In genomic region chr13:70792121-70792520, GRCh38 we compare ENCODE assay signal across 27 cellular contexts.
DNase-seq lines count a peak whose midpoint lies in the region; FAIRE-seq and TF ChIP-seq lines count a peak whose summit lies in the region.
"Had no signal": no experiment of that assay in that cellular context is flagged by ENCODE, and none has a peak within 500 bp of the region (broad histone marks: within the 10 kb centered on the region; RNA-seq: fewer than 3 reads in every experiment).

No MANE protein-coding gene starts in this region.

- H3K18ac ChIP-seq in H1 (ENCODE audit: extremely low read depth, low read length), result no peak overlapping the region

- no peaks in the 10 kb centered on the region for H3K79me1 ChIP-seq in H1 (ENCODE audit: low read depth, low read length)

- H3K27ac ChIP-seq in A673 (ENCODE audit: low read depth, low read length, poor library complexity, severe bottlenecking) (no peak overlapping the region), OCI-LY3 (ENCODE audit: low read length) (no peak overlapping the region), H1 (ENCODE audit: low read depth, low read length) (no peak overlapping the region), ovary (no peak overlapping the region)
- H3K27ac ChIP-seq: epithelial cell of prostate, KMS-11, pancreas, PC-9, tibial nerve had no signal

- no peak overlapping the region for H3K4ac ChIP-seq in H1 (replicated peaks; ENCODE audit: insufficient read length, low read depth, low read length)

- H4K5ac ChIP-seq in H1 (ENCODE audit: insufficient read length, low read depth, low read length), result no peak overlapping the region

- DNase-seq in A673 (ENCODE audit: low spot score) (no peak), GM06990 (ENCODE audit: extremely low read depth, insufficient read length) (no peak), H1 (ENCODE audit: low read depth in 1 of 2, low spot score in 2 of 2) (no peak), iPS-NIHi11 (ENCODE audit: low spot score) (no peak), ovary (no peak), RCC 7860 (ENCODE audit: low spot score) (no peak)
- DNase-seq: activated B cell treated with CpG ODN at 0.5 μM for 24 hours; activated CD4-positive, alpha-beta T cell treated with anti-CD3 and anti-CD28 coated beads, Interleukin-2, amount 50 U/mL, for 1 hour; activated effector memory CD4-positive, alpha-beta T cell treated with anti-CD3 and anti-CD28 coated beads, Interleukin-2, amount 50 U/mL, for 16 hours; activated T-cell treated with anti-CD3 and anti-CD28 coated beads, Interleukin-2, amount 50 U/mL, for 24 hours; C1 segment of cervical spinal cord; DMS79 treated with DMSO at 0.1 percent for 48 hours; GF-D8; GOT3; hypothalamus; left colon; MV-4-11; NCI-H1436 treated with DMSO at 0.1 percent for 48 hours; NCI-H2107; pancreas; PC-9; SHP77 treated with DMSO at 0.1 percent for 48 hours; SW 1271 had no signal

- TF ChIP-seq EP300 in H1 (IDR thresholded peaks at IDR 0.05; ENCODE audit: borderline replicate concordance in 1 of 2, low read depth in 2 of 2, low read length in 2 of 2) (no peak), ovary (IDR thresholded peaks at IDR 0.05) (no peak)

- no peak overlapping the region for H3K14ac ChIP-seq in H1 (ENCODE audit: insufficient read length)

- no TSS peak for BruUV-seq in A673 (replicated peaks; lab: Mats Ljungman, UMichigan)

- H3K36me3 ChIP-seq in A673 (ENCODE audit: insufficient read depth, low read length, poor library complexity, severe bottlenecking), result no peaks in the 10 kb centered on the region
- H3K36me3 ChIP-seq in GM06990 (ENCODE audit: control insufficient read depth, insufficient read depth, low read length), result no peaks in the 10 kb centered on the region
- no peaks in the 10 kb centered on the region for H3K36me3 ChIP-seq in OCI-LY3 (replicated peaks; ENCODE audit: low read depth, low read length)
- no peaks in the 10 kb centered on the region for H3K36me3 ChIP-seq in H1 (ENCODE audit: control insufficient read depth in 2 of 4, insufficient read depth in 4 of 4, low read length in 3 of 4)
- H3K36me3 ChIP-seq in ovary, result no peaks in the 10 kb centered on the region
- H3K36me3 ChIP-seq: pancreas, tibial nerve had no signal

- H4K91ac ChIP-seq in H1 (replicated peaks; ENCODE audit: insufficient read length, low read length), result no peak overlapping the region

- TF ChIP-seq CTCF in A673 (conservative IDR thresholded peaks at IDR 0.05; ENCODE audit: low read depth, low read length) (0 out of 2 replicates have a peak, but pooled peaks have one; percentile 19), GM06990 (IDR thresholded peaks at IDR 0.05; ENCODE audit: insufficient read depth, low read length, poor library complexity, severe bottlenecking) (peak; percentile 3), OCI-LY3 (IDR thresholded peaks at IDR 0.05; ENCODE audit: low read depth, low read length) (peak; percentile 48), H1 (IDR thresholded peaks at IDR 0.05; ENCODE audit: control extremely low read depth in 1 of 3, insufficient read depth in 1 of 3, low read depth in 1 of 3, low read length in 3 of 3) (peak in 1 of 3 experiments; percentile 32; a peak in 2 of 4 replicates), ovary (IDR thresholded peaks at IDR 0.05) (no peak)

- H4K8ac ChIP-seq in H1 (ENCODE audit: extremely low read depth, insufficient read depth, low read length), result no peak overlapping the region

- peak overlapping the region; percentile 42; the same call in 1 of the 2 replicates for H2AFZ ChIP-seq in OCI-LY3 (ENCODE audit: low read depth, low read length)
- H2AFZ ChIP-seq in H1 (ENCODE audit: low read length), result peak overlapping the region; percentile 42; the same call in 1 of the 2 replicates
- H2AFZ ChIP-seq: PC-9 had no signal

- H3K4me2 ChIP-seq in OCI-LY3 (ENCODE audit: low read length) (peak overlapping the region; percentile 4; the same call in 1 of the 2 replicates), H1 (ENCODE audit: insufficient read depth in 1 of 2, low read depth in 2 of 2, low read length in 2 of 2) (no peak overlapping the region)
- H3K4me2 ChIP-seq: KMS-11, PC-9 had no signal

- no peak for FAIRE-seq in H1 (lab: Jason Lieb, UNC)
- FAIRE-seq in RCC 7860 (lab: Jason Lieb, UNC), result no peak
- FAIRE-seq: pancreas had no signal

- H2BK20ac ChIP-seq in H1 (ENCODE audit: low read length), result no peak overlapping the region

- H3K9me3 ChIP-seq in A673 (ENCODE audit: low read depth, low read length, poor library complexity, severe bottlenecking), result no peaks in the 10 kb centered on the region
- no peaks in the 10 kb centered on the region for H3K9me3 ChIP-seq in OCI-LY3 (ENCODE audit: insufficient read depth, low read length)
- H3K9me3 ChIP-seq in H1 (ENCODE audit: insufficient read depth in 2 of 2, low read depth in 1 of 2, low read length in 1 of 2), result no peaks in the 10 kb centered on the region
- no peaks in the 10 kb centered on the region for H3K9me3 ChIP-seq in ovary
- H3K9me3 ChIP-seq: pancreas, tibial nerve had no signal

- WGBS in H1 (ENCODE audit: extremely low coverage in 1 of 2, insufficient coverage in 1 of 2, insufficient read length in 1 of 2, insufficient replicate concordance in 2 of 2, low coverage in 1 of 2, low lambda C conversion rate in 2 of 2, missing lambda C conversion rate in 1 of 2), 2 experiments, result 86% methylated on average over 2 of the region's 2 CpGs; no CpG with 5 or more reads in 1 of the 2 experiments
- 85 to 93% (median 91%) methylated on average over 2 of the region's 2 CpGs for WGBS in ovary, 3 donors

- H3K23ac ChIP-seq in H1 (ENCODE audit: insufficient read length), result no peak overlapping the region

- H3K79me2 ChIP-seq in OCI-LY3 (ENCODE audit: low read length) (no peaks in the 10 kb centered on the region), H1 (ENCODE audit: control insufficient read depth in 1 of 2, insufficient read depth in 2 of 2, low read length in 2 of 2) (no peaks in the 10 kb centered on the region)

- H2BK5ac ChIP-seq in H1 (ENCODE audit: low read depth, low read length), result no peak overlapping the region

- CTCF ChIA-PET in A673 (lab: Charles Lee) (no interaction called here), H1 (lab: Charles Lee; ENCODE audit: partially characterized antibody) (interaction anchor here (0.8 to 1.7 kb wide), 6 partner anchors 9 to 160 kb away, joined by 3 to 7 read pairs (median 4); no protein-coding TSS in a partner anchor)

- H3K9ac ChIP-seq in OCI-LY3 (ENCODE audit: low read length) (no peak overlapping the region), H1 (replicated peaks in 1 of 4; ENCODE audit: extremely low read depth in 1 of 4, low read depth in 3 of 4, low read length in 3 of 4) (no peak overlapping the region)
- H3K9ac ChIP-seq: KMS-11 had no signal

- POLR2A ChIA-PET in A673 (lab: Charles Lee; ENCODE audit: low non-redundant PET), result no interaction called here
- POLR2A ChIA-PET in H1 (lab: Charles Lee; ENCODE audit: partially characterized antibody), result no interaction called here

- peak; percentile 20 to 22; a peak in 3 of 4 replicates for TF ChIP-seq RAD21 in H1 (IDR thresholded peaks at IDR 0.05 in 1 of 2, conservative IDR thresholded peaks at IDR 0.05 in 1 of 2; ENCODE audit: low read depth in 2 of 2, low read length in 2 of 2)

- H3K27me3 ChIP-seq in A673 (replicated peaks; ENCODE audit: insufficient read depth, low read depth, low read length, poor library complexity) (peaks cover 1% of the 10 kb centered on the region), GM06990 (replicated peaks; ENCODE audit: control insufficient read depth, insufficient read depth, low read length) (no peaks in the 10 kb centered on the region), OCI-LY3 (ENCODE audit: low read depth, low read length) (no peaks in the 10 kb centered on the region), H1 (replicated peaks in 1 of 4; ENCODE audit: control insufficient read depth in 3 of 4, extremely low read depth in 1 of 4, insufficient read depth in 3 of 4, low read length in 3 of 4) (no peaks in the 10 kb centered on the region), ovary (no peaks in the 10 kb centered on the region)
- H3K27me3 ChIP-seq: pancreas, tibial nerve had no signal

- intact Hi-C loops in A673 (cut with micrococcal nuclease; ENCODE audit: unreplicated experiment) (no loop called here), ovary (cut with DNase I) (no loop called here)

- H4K20me1 ChIP-seq in OCI-LY3 (ENCODE audit: insufficient read depth, low read length), result no peaks in the 10 kb centered on the region
- H4K20me1 ChIP-seq in H1 (replicated peaks in 1 of 2; ENCODE audit: control insufficient read depth in 1 of 2, insufficient read depth in 2 of 2, low read length in 2 of 2), result no peaks in the 10 kb centered on the region

- H3K23me2 ChIP-seq in H1 (ENCODE audit: low read depth, low read length), result no peaks in the 10 kb centered on the region

- H3K4me1 ChIP-seq in A673 (ENCODE audit: insufficient read depth, low read length, poor library complexity, severe bottlenecking) (no peaks in the 10 kb centered on the region), OCI-LY3 (ENCODE audit: low read length) (peaks cover 8% of the 10 kb centered on the region), H1 (replicated peaks in 1 of 4; ENCODE audit: control insufficient read depth in 3 of 4, insufficient read depth in 4 of 4, low read length in 3 of 4) (no peaks in the 10 kb centered on the region), ovary (ENCODE audit: insufficient read depth) (no peaks in the 10 kb centered on the region)
- H3K4me1 ChIP-seq: pancreas, tibial nerve had no signal

- no peak for TF ChIP-seq POLR2A in H1 (IDR thresholded peaks at IDR 0.05; ENCODE audit: control extremely low read depth in 1 of 2, low read depth in 2 of 2, low read length in 2 of 2)
- no peak for TF ChIP-seq POLR2A in ovary (IDR thresholded peaks at IDR 0.05)

- H3K56ac ChIP-seq in H1 (replicated peaks; ENCODE audit: insufficient read length, low read depth, low read length), result no peak overlapping the region

- H2BK120ac ChIP-seq in H1 (replicated peaks; ENCODE audit: low read depth, low read length), result no peak overlapping the region

- H3K4me3 ChIP-seq in A673 (ENCODE audit: low read depth, low read length, poor library complexity, severe bottlenecking), result no peak overlapping the region
- H3K4me3 ChIP-seq in GM06990 (replicated peaks; ENCODE audit: low read depth, low read length), result no peak overlapping the region
- no peak overlapping the region for H3K4me3 ChIP-seq in OCI-LY3 (ENCODE audit: low read length)
- no peak overlapping the region for H3K4me3 ChIP-seq in H1 (ENCODE audit: extremely low read depth in 1 of 4, insufficient read depth in 2 of 4, low read depth in 3 of 4, low read length in 4 of 4)
- H3K4me3 ChIP-seq in ovary, result no peak overlapping the region
- H3K4me3 ChIP-seq: pancreas, PC-9, tibial nerve had no signal

- H2BK12ac ChIP-seq in H1 (ENCODE audit: low read depth, low read length), result no peak overlapping the region

- H2AK5ac ChIP-seq in H1 (ENCODE audit: low read depth, low read length), result no peak overlapping the region

- no peak overlapping the region for H2BK15ac ChIP-seq in H1 (ENCODE audit: low read length)

TF ChIP-seq in H1, 55 proteins besides CTCF, POLR2A, EP300 and RAD21 (continues in another document):
- TF ChIP-seq CBX8 (IDR thresholded peaks at IDR 0.05; ENCODE audit: borderline replicate concordance, low read depth, low read length) (no peak), CREB1 (IDR thresholded peaks at IDR 0.05) (no peak), RFX5 (IDR thresholded peaks at IDR 0.05; ENCODE audit: borderline replicate concordance, low read depth, low read length) (no peak), ASH2L (IDR thresholded peaks at IDR 0.05; ENCODE audit: low read length) (no peak), RBBP5 (IDR thresholded peaks at IDR 0.05; ENCODE audit: borderline replicate concordance, low read depth, low read length) (no peak)

Comparison
In these comparisons a context has a peak if more than half of its experiments do, and no peak if none do; other contexts are left out.
1. CTCF ChIP-seq: peak in A673 (single experiment), GM06990 (single experiment) and OCI-LY3 (single experiment); none in ovary (0 of 3).